In genomic region chr2:86393521-86394490, GRCh38 we compare ENCODE assay signal across 9 cellular contexts.
DNase-seq lines count a peak whose midpoint lies in the region; ATAC-seq and TF ChIP-seq lines count a peak whose summit lies in the region.
"Had no signal": no experiment of that assay in that cellular context is flagged by ENCODE, and none has a peak within 500 bp of the region (broad histone marks: within the 10 kb centered on the region; RNA-seq: fewer than 3 reads in every experiment).

No MANE protein-coding gene starts in this region.

- no peaks in the 10 kb centered on the region for H3K79me2 ChIP-seq in Loucy (ENCODE audit: insufficient read depth, low read length)

- H3K36me3 ChIP-seq in Loucy (ENCODE audit: insufficient read depth, low read length) (no peaks in the 10 kb centered on the region), brain microvascular endothelial cell (replicated peaks) (no peaks in the 10 kb centered on the region), mucosa of rectum (ENCODE audit: control insufficient read depth in 2 of 2, insufficient read depth in 2 of 2, low read length in 2 of 2) (no peaks in the 10 kb centered on the region)

- peaks cover 15% of the 10 kb centered on the region for H3K4me1 ChIP-seq in Loucy (ENCODE audit: insufficient read depth, low read length, poor library complexity, severe bottlenecking)
- H3K4me1 ChIP-seq in mucosa of rectum (ENCODE audit: control insufficient read depth in 2 of 2, insufficient read depth in 2 of 2, low read length in 2 of 2) = peaks cover 10 to 16% of the 10 kb centered on the region in 2 donors

- peak overlapping the region; percentile 17 for H3K4me3 ChIP-seq in Loucy (ENCODE audit: low read length, poor library complexity, severe bottlenecking)
- H3K4me3 ChIP-seq in brain microvascular endothelial cell (ENCODE audit: low read depth, low read length) = no peak overlapping the region
- H3K4me3 ChIP-seq in mucosa of rectum (ENCODE audit: low read length in 2 of 2) = peak overlapping the region in 1 of 2 donors; percentile 8

- H3K4me2 ChIP-seq in Loucy (ENCODE audit: low read depth, low read length, poor library complexity, severe bottlenecking) = peak overlapping the region; percentile 25

- H2AFZ ChIP-seq in Loucy (ENCODE audit: low read length) = no peak overlapping the region

- DNase-seq in DMS79 (lab: John Stamatoyannopoulos, UW) = peak; percentile 31
- peak; percentile 19 for DNase-seq in brain microvascular endothelial cell
- no peak for DNase-seq in AG08395 (ENCODE audit: low spot score)
- no peak for DNase-seq in NCI-H2227 (lab: John Stamatoyannopoulos, UW; ENCODE audit: unreplicated experiment)
- DNase-seq in SHP77 (lab: John Stamatoyannopoulos, UW) = no peak
- DNase-seq: NCI-H2029 had no signal

- H3K9me3 ChIP-seq in Loucy (ENCODE audit: insufficient read depth, low read depth, low read length) = no peaks in the 10 kb centered on the region
- no peaks in the 10 kb centered on the region for H3K9me3 ChIP-seq in mucosa of rectum (ENCODE audit: control insufficient read depth in 2 of 2, low read length in 2 of 2)

- in situ Hi-C loops in brain microvascular endothelial cell (cut with HindIII; ENCODE audit: low pct_ligation_motif_present, low sequenced_read_pairs) = no loop called here

- no peaks in the 10 kb centered on the region for H3K27me3 ChIP-seq in Loucy (ENCODE audit: insufficient read depth, low read length, poor library complexity, severe bottlenecking)
- H3K27me3 ChIP-seq in brain microvascular endothelial cell (replicated peaks) = no peaks in the 10 kb centered on the region
- no peaks in the 10 kb centered on the region for H3K27me3 ChIP-seq in mucosa of rectum (ENCODE audit: control insufficient read depth in 2 of 2, insufficient read depth in 2 of 2, low read length in 2 of 2)

- TF ChIP-seq CTCF in Loucy (conservative IDR thresholded peaks at IDR 0.05; ENCODE audit: low read length) (no peak), brain microvascular endothelial cell (IDR thresholded peaks at IDR 0.05; ENCODE audit: low read depth, low read length, missing control alignments) (no peak)

- H3K27ac ChIP-seq in brain microvascular endothelial cell (no peak overlapping the region), mucosa of rectum (ENCODE audit: low read depth in 2 of 2, low read length in 2 of 2) (peak overlapping the region; percentile 33 to 74)

- no peaks in the 10 kb centered on the region for H4K20me1 ChIP-seq in Loucy (ENCODE audit: insufficient read depth, low read length, poor library complexity, severe bottlenecking)

- ATAC-seq in HG03460 (IDR thresholded peaks at IDR 0.05; ENCODE audit: unreplicated experiment) = no peak

- no peaks in the 10 kb centered on the region for H3K9me2 ChIP-seq in Loucy (replicated peaks; ENCODE audit: low read depth, low read length)

- H3K9ac ChIP-seq in Loucy (ENCODE audit: low read depth, low read length, poor library complexity, severe bottlenecking) (no peak overlapping the region), mucosa of rectum (ENCODE audit: low read depth in 1 of 2, low read length in 2 of 2) (no peak overlapping the region)

- no peaks in the 10 kb centered on the region for H3F3A ChIP-seq in Loucy (ENCODE audit: low read depth)

Comparison
In these comparisons a context has a peak if more than half of its experiments do, and no peak if none do; other contexts are left out.
1. DNase-seq: peak in DMS79 (single experiment) and brain microvascular endothelial cell (single experiment); none in AG08395 (single experiment), NCI-H2227 (single experiment) and SHP77 (0 of 2).